8 cellular contexts compared by ENCODE assay signal in genomic region chr6:99119109-99120031, GRCh38.
DNase-seq lines count a peak whose midpoint lies in the region; ATAC-seq, FAIRE-seq and TF ChIP-seq lines count a peak whose summit lies in the region.

No MANE protein-coding gene starts in this region.

- H4K20me1 ChIP-seq in K562 (replicated peaks; ENCODE audit: control insufficient read depth, insufficient read depth, low read length): no peaks in the 10 kb centered on the region

- peak; percentile 78 to 87 for TF ChIP-seq RAD21 in K562 (CRISPR knock-in tag; conservative IDR thresholded peaks at IDR 0.05 in 1 of 2, IDR thresholded peaks at IDR 0.05 in 1 of 2)

- H3K27me3 ChIP-seq in K562 (ENCODE audit: control insufficient read depth in 2 of 2, insufficient read depth in 2 of 2, low read length in 2 of 2) (no peaks in the 10 kb centered on the region), testis (no peaks in the 10 kb centered on the region)

- CTCF ChIA-PET in K562 (lab: Yijun Ruan, JAX; ENCODE audit: low intra/inter-chr PET ratio): interaction anchor here (0.6 to 0.8 kb wide), 3 partner anchors 350 to 1933 kb away, joined by 3 to 5 read pairs (median 3); no protein-coding TSS in a partner anchor

- TF ChIP-seq CTCF in K562 (IDR thresholded peaks at IDR 0.05 in 2 of 3, conservative IDR thresholded peaks at IDR 0.05 in 1 of 3; ENCODE audit: insufficient read depth in 2 of 3, low read depth in 1 of 3, low read length in 3 of 3) (peak; percentile 51 to 75 (median 64); a peak in 5 of 6 replicates), kidney (IDR thresholded peaks at IDR 0.05; ENCODE audit: borderline replicate concordance, extremely low read depth, insufficient read depth) (peak; percentile 70), testis (IDR thresholded peaks at IDR 0.05) (peak; percentile 54 to 63 (median 62))

- FAIRE-seq in K562 (lab: Jason Lieb, UNC): peak; percentile 75
- FAIRE-seq in kidney (lab: Jason Lieb, UNC): peak; percentile 70

- TF ChIP-seq POLR2A in K562 (conservative IDR thresholded peaks at IDR 0.05) (no peak), testis (IDR thresholded peaks at IDR 0.05) (no peak)

- H3K4me1 ChIP-seq in K562 (replicated peaks in 1 of 2; ENCODE audit: control insufficient read depth in 2 of 2, insufficient read depth in 2 of 2, low read length in 2 of 2) (no peaks in the 10 kb centered on the region), kidney (ENCODE audit: control insufficient read depth in 1 of 2, insufficient read depth in 1 of 2, low read depth in 1 of 2, low read length in 2 of 2) (no peaks in the 10 kb centered on the region), testis (no peaks in the 10 kb centered on the region)

- POLR2A ChIA-PET in K562 (lab: Yijun Ruan, JAX): interaction anchor here (0.6 kb wide), 1 partner anchor 132 kb away, joined by 3 read pairs; no protein-coding TSS in a partner anchor

- H3K9me1 ChIP-seq in K562 (ENCODE audit: control insufficient read depth, insufficient read depth, low read length): no peaks in the 10 kb centered on the region

- BruUV-seq in K562 (replicated peaks; lab: Mats Ljungman, UMichigan): no TSS peak

- H3K27ac ChIP-seq in K562 (ENCODE audit: extremely low read depth, low read depth, low read length) (no peak overlapping the region), kidney (ENCODE audit: low read depth in 2 of 2, low read length in 2 of 2) (no peak overlapping the region), testis (no peak overlapping the region)

- H3K36me3 ChIP-seq in K562 (ENCODE audit: control insufficient read depth, insufficient read depth, low read length) (no peaks in the 10 kb centered on the region), kidney (ENCODE audit: control insufficient read depth in 1 of 2, insufficient read depth in 2 of 2, low read length in 2 of 2) (no peaks in the 10 kb centered on the region), testis (ENCODE audit: low read depth, missing control alignments) (no peaks in the 10 kb centered on the region)

- intact Hi-C loops in K562 (cut with micrococcal nuclease) (loop anchor here (2.0 to 10.0 kb wide), 4 partner anchors 272 to 1725 kb away; no protein-coding TSS in a partner anchor), kidney (cut with DNase I) (no loop called here), testis (cut with DNase I; ENCODE audit: low total_unique reads) (no loop called here)

- H3K9ac ChIP-seq in K562 (ENCODE audit: insufficient read depth in 1 of 2, low read depth in 2 of 2, low read length in 2 of 2) (no peak overlapping the region), kidney (ENCODE audit: low read length in 2 of 2) (no peak overlapping the region)

- ATAC-seq in GM19397 (IDR thresholded peaks at IDR 0.05; ENCODE audit: unreplicated experiment): peak; percentile 46
- ATAC-seq in K562: peak; percentile 59; the same call in 2 of the 3 replicates

- H3K9me3 ChIP-seq in K562 (replicated peaks; ENCODE audit: control insufficient read depth, insufficient read depth, low read depth, low read length): no peaks in the 10 kb centered on the region
- H3K9me3 ChIP-seq in kidney (ENCODE audit: control insufficient read depth in 1 of 2, low read length in 2 of 2): no peaks in the 10 kb centered on the region
- H3K9me3 ChIP-seq in testis: no peaks in the 10 kb centered on the region

- in situ Hi-C loops in K562 (cut with MboI): no loop called here

- H3K4me3 ChIP-seq in K562 (no peak overlapping the region), kidney (ENCODE audit: low read length in 2 of 2) (no peak overlapping the region), testis (no peak overlapping the region)

- H3K79me2 ChIP-seq in K562 (ENCODE audit: control insufficient read depth, insufficient read depth, low read length): no peaks in the 10 kb centered on the region

- WGBS in K562 (ENCODE audit: insufficient coverage, low coverage, missing lambda C conversion rate): under 1% methylated on average over 8 of the region's 8 CpGs
- WGBS in testis, 2 donors: 54 to 57% methylated on average over 8 of the region's 8 CpGs

- no peak overlapping the region for H3K4me2 ChIP-seq in K562 (ENCODE audit: insufficient read depth, low read length)

- no peak for TF ChIP-seq EP300 in K562 (IDR thresholded peaks at IDR 0.05; ENCODE audit: low read length)

- DNase-seq in DMS79 (lab: John Stamatoyannopoulos, UW) (peak; percentile 14), HS-5 (ENCODE audit: low read depth) (peak; percentile 19), NCI-H82 treated with DMSO at 0.1 percent for 48 hours (lab: John Stamatoyannopoulos, UW; ENCODE audit: unreplicated experiment) (peak; percentile 52), K562 (ENCODE audit: extremely low read depth in 1 of 4, low spot score in 3 of 4) (peak; percentile 30 to 53 (median 40)), kidney (no peak), testis (peak; percentile 28)
- DNase-seq in activated CD8-positive, alpha-beta memory T cell treated with anti-CD3 and anti-CD28 coated beads for 24 hours: no peak

- no peak overlapping the region for H2AFZ ChIP-seq in K562 (ENCODE audit: low read depth, low read length)

TF ChIP-seq in K562, 482 proteins besides CTCF, POLR2A, EP300 and RAD21 (continues in another document):
- TF ChIP-seq ELF4 (CRISPR knock-in tag; IDR thresholded peaks at IDR 0.05): no peak
- TF ChIP-seq NFE2 (IDR thresholded peaks at IDR 0.05; ENCODE audit: low read depth): no peak
- no peak for TF ChIP-seq ZFP1 (CRISPR knock-in tag; IDR thresholded peaks at IDR 0.05)
- TF ChIP-seq KLF16 (IDR thresholded peaks at IDR 0.05): 0 out of 2 replicates have a peak, but pooled peaks have one; percentile 3
- TF ChIP-seq, protein P1, sequence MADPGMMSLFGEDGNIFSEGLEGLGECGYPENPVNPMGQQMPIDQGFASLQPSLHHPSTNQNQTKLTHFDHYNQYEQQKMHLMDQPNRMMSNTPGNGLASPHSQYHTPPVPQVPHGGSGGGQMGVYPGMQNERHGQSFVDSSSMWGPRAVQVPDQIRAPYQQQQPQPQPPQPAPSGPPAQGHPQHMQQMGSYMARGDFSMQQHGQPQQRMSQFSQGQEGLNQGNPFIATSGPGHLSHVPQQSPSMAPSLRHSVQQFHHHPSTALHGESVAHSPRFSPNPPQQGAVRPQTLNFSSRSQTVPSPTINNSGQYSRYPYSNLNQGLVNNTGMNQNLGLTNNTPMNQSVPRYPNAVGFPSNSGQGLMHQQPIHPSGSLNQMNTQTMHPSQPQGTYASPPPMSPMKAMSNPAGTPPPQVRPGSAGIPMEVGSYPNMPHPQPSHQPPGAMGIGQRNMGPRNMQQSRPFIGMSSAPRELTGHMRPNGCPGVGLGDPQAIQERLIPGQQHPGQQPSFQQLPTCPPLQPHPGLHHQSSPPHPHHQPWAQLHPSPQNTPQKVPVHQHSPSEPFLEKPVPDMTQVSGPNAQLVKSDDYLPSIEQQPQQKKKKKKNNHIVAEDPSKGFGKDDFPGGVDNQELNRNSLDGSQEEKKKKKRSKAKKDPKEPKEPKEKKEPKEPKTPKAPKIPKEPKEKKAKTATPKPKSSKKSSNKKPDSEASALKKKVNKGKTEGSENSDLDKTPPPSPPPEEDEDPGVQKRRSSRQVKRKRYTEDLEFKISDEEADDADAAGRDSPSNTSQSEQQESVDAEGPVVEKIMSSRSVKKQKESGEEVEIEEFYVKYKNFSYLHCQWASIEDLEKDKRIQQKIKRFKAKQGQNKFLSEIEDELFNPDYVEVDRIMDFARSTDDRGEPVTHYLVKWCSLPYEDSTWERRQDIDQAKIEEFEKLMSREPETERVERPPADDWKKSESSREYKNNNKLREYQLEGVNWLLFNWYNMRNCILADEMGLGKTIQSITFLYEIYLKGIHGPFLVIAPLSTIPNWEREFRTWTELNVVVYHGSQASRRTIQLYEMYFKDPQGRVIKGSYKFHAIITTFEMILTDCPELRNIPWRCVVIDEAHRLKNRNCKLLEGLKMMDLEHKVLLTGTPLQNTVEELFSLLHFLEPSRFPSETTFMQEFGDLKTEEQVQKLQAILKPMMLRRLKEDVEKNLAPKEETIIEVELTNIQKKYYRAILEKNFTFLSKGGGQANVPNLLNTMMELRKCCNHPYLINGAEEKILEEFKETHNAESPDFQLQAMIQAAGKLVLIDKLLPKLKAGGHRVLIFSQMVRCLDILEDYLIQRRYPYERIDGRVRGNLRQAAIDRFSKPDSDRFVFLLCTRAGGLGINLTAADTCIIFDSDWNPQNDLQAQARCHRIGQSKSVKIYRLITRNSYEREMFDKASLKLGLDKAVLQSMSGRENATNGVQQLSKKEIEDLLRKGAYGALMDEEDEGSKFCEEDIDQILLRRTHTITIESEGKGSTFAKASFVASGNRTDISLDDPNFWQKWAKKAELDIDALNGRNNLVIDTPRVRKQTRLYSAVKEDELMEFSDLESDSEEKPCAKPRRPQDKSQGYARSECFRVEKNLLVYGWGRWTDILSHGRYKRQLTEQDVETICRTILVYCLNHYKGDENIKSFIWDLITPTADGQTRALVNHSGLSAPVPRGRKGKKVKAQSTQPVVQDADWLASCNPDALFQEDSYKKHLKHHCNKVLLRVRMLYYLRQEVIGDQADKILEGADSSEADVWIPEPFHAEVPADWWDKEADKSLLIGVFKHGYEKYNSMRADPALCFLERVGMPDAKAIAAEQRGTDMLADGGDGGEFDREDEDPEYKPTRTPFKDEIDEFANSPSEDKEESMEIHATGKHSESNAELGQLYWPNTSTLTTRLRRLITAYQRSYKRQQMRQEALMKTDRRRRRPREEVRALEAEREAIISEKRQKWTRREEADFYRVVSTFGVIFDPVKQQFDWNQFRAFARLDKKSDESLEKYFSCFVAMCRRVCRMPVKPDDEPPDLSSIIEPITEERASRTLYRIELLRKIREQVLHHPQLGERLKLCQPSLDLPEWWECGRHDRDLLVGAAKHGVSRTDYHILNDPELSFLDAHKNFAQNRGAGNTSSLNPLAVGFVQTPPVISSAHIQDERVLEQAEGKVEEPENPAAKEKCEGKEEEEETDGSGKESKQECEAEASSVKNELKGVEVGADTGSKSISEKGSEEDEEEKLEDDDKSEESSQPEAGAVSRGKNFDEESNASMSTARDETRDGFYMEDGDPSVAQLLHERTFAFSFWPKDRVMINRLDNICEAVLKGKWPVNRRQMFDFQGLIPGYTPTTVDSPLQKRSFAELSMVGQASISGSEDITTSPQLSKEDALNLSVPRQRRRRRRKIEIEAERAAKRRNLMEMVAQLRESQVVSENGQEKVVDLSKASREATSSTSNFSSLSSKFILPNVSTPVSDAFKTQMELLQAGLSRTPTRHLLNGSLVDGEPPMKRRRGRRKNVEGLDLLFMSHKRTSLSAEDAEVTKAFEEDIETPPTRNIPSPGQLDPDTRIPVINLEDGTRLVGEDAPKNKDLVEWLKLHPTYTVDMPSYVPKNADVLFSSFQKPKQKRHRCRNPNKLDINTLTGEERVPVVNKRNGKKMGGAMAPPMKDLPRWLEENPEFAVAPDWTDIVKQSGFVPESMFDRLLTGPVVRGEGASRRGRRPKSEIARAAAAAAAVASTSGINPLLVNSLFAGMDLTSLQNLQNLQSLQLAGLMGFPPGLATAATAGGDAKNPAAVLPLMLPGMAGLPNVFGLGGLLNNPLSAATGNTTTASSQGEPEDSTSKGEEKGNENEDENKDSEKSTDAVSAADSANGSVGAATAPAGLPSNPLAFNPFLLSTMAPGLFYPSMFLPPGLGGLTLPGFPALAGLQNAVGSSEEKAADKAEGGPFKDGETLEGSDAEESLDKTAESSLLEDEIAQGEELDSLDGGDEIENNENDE (IDR thresholded peaks at IDR 0.05; ENCODE audit: low read depth, low read length): no peak
- TF ChIP-seq SMC3 (conservative IDR thresholded peaks at IDR 0.05; ENCODE audit: insufficient read depth, low read depth, low read length): peak; percentile 54; the same call in 1 of the 2 replicates

Comparison
In these comparisons a context has a peak if more than half of its experiments do, and no peak if none do; other contexts are left out.
1. DNase-seq: peak in DMS79 (single experiment), HS-5 (single experiment), NCI-H82 treated with DMSO at 0.1 percent for 48 hours (single experiment), K562 (4 of 4) and testis (single experiment); none in kidney (single experiment) and activated CD8-positive, alpha-beta memory T cell treated with anti-CD3 and anti-CD28 coated beads for 24 hours (single experiment).
2. Peak in every context shown above with its lines, with median percentiles within 50 percentile points of each other: CTCF ChIP-seq.